In genomic region chr14:36361210-36361853, GRCh38 we compare ENCODE assay signal across 1 cellular context.
TF ChIP-seq lines count a peak whose summit lies in the region.

No MANE protein-coding gene starts in this region.

TF ChIP-seq in GM23338, 12 proteins besides CTCF, POLR2A, EP300 and RAD21 (continued from another document):
- no peak for TF ChIP-seq ZNF462 (CRISPR knock-in tag; IDR thresholded peaks at IDR 0.05)
- TF ChIP-seq STAT1 (IDR thresholded peaks at IDR 0.05; ENCODE audit: unreplicated experiment), result no peak
- TF ChIP-seq CREB1 (CRISPR knock-in tag; IDR thresholded peaks at IDR 0.05; ENCODE audit: low read depth), result no peak
- no peak for TF ChIP-seq ZNF331 (CRISPR knock-in tag; IDR thresholded peaks at IDR 0.05; ENCODE audit: low read depth)
- TF ChIP-seq JUNB (IDR thresholded peaks at IDR 0.05; ENCODE audit: unreplicated experiment), result no peak
- no peak for TF ChIP-seq NANOG (IDR thresholded peaks at IDR 0.05; ENCODE audit: borderline replicate concordance)
- no peak for TF ChIP-seq ETS1 (IDR thresholded peaks at IDR 0.05)
- no peak for TF ChIP-seq POLR2AphosphoS5 (IDR thresholded peaks at IDR 0.05; ENCODE audit: low read depth)
- TF ChIP-seq REST (IDR thresholded peaks at IDR 0.05; ENCODE audit: unreplicated experiment), result no peak
- TF ChIP-seq ZNF114 (CRISPR knock-in tag; IDR thresholded peaks at IDR 0.05), result no peak
TF ChIP-seq in GM23338: peak in this region for 0.
